8 cellular contexts compared by ENCODE assay signal in the genomic region with DNA sequence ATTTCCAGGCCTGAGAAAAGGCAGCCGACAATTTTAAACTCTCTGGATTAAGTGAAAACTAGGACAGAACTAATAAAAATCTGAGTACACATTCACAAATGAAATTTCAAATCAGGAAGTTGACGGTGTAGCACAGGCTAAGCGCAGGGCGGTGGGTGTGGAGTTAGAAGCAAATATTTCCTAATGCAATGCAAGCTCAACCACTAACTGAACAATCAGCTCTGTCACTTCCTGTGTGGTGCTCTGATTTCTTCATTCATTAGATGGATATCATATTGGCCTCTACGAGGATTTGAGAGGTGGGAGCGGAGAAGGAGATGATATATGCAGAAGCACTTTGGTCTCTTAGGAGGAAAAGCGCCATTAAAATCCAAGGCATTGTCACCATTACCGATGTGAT. TPM values are rescaled to one million over a fixed set of nuclear protein-coding genes. Genes with fewer than 3 reads are reported as not detected.
DNase-seq lines count a peak whose midpoint lies in the region; ATAC-seq, FAIRE-seq and TF ChIP-seq lines count a peak whose summit lies in the region.
"Not testable (repeated sequence)": the region's sequence is repeated elsewhere in the genome, so short reads cannot be mapped to it uniquely, and the experiment has no call there.

No MANE protein-coding gene starts in this region.

- 80% methylated on average over 7 of the region's 8 CpGs for WGBS in GM12878 (ENCODE audit: insufficient coverage, insufficient replicate concordance, low lambda C conversion rate, missing lambda C conversion rate)
- WGBS in right cardiac atrium = 81% methylated on average over 7 of the region's 8 CpGs

- DNase-seq in CD14-positive monocyte (ENCODE audit: low spot score) (peak; percentile 81), SIG-M5 (lab: John Stamatoyannopoulos, UW) (peak; percentile 41), right cardiac atrium (peak in 1 of 3 donors; percentile 56)
- DNase-seq in activated CD4-positive, alpha-beta memory T cell treated with anti-CD3 and anti-CD28 coated beads, Interleukin-2, amount 10 ng/mL, durations not matched to agents 7 days and 5 days = peak; percentile 26
- not testable (repeated sequence) for DNase-seq in GM12878 (ENCODE audit: low read depth, low spot score); naive thymus-derived CD8-positive, alpha-beta T cell

- H3K27ac Mint-ChIP-seq in CD14-positive monocyte = peak overlapping the region; percentile 90 to 98 (median 96)
- not testable (repeated sequence) for H3K27ac Mint-ChIP-seq in activated CD4-positive, alpha-beta memory T cell treated with anti-CD3 and anti-CD28 coated beads, Interleukin-2, amount 10 ng/mL, durations not matched to agents 7 days and 5 days; naive thymus-derived CD8-positive, alpha-beta T cell
- peak overlapping the region; percentile 13 for H3K27ac Mint-ChIP-seq in stimulated activated naive CD8-positive, alpha-beta T cell treated with anti-CD3 and anti-CD28 coated beads, Interleukin-15, Interleukin-2, amounts not matched to agents 100 ng/mL and 50 ng/mL, for 24 hours

- H3K36me3 Mint-ChIP-seq in CD14-positive monocyte; activated CD4-positive, alpha-beta memory T cell treated with anti-CD3 and anti-CD28 coated beads, Interleukin-2, amount 10 ng/mL, durations not matched to agents 7 days and 5 days (ENCODE audit: low read depth); naive thymus-derived CD8-positive, alpha-beta T cell; stimulated activated naive CD8-positive, alpha-beta T cell treated with anti-CD3 and anti-CD28 coated beads, Interleukin-15, Interleukin-2, amounts not matched to agents 100 ng/mL and 50 ng/mL, for 24 hours (ENCODE audit: low read depth): not testable (repeated sequence)

- not testable (repeated sequence) for H3K4me3 ChIP-seq in GM12878; right cardiac atrium (ENCODE audit: low read length)

- not testable (repeated sequence) for H3K4me1 ChIP-seq in GM12878 (ENCODE audit: control insufficient read depth, insufficient read depth, low read length); right cardiac atrium (ENCODE audit: control insufficient read depth, insufficient read depth, low read length)

- BruUV-seq in GM12878 (replicated peaks; lab: Mats Ljungman, UMichigan) = TSS peak; percentile 11

- H3K4me3 Mint-ChIP-seq in CD14-positive monocyte = peak overlapping the region; percentile 50 to 65
- H3K4me3 Mint-ChIP-seq in activated CD4-positive, alpha-beta memory T cell treated with anti-CD3 and anti-CD28 coated beads, Interleukin-2, amount 10 ng/mL, durations not matched to agents 7 days and 5 days; naive thymus-derived CD8-positive, alpha-beta T cell; stimulated activated naive CD8-positive, alpha-beta T cell treated with anti-CD3 and anti-CD28 coated beads, Interleukin-15, Interleukin-2, amounts not matched to agents 100 ng/mL and 50 ng/mL, for 24 hours: not testable (repeated sequence)

- not testable (repeated sequence) for H3K36me3 ChIP-seq in KOPT-K1 (ENCODE audit: insufficient read depth, low read length); GM12878 (ENCODE audit: control insufficient read depth in 2 of 2, insufficient read depth in 2 of 2, low read length in 1 of 2)

- TF ChIP-seq POLR2A in GM12878 (IDR thresholded peaks at IDR 0.05; ENCODE audit: low read depth, low read length) = not testable (repeated sequence)

- not testable (repeated sequence) for H3K27me3 Mint-ChIP-seq in CD14-positive monocyte (ENCODE audit: low read depth in 3 of 3); activated CD4-positive, alpha-beta memory T cell treated with anti-CD3 and anti-CD28 coated beads, Interleukin-2, amount 10 ng/mL, durations not matched to agents 7 days and 5 days; stimulated activated naive CD8-positive, alpha-beta T cell treated with anti-CD3 and anti-CD28 coated beads, Interleukin-15, Interleukin-2, amounts not matched to agents 100 ng/mL and 50 ng/mL, for 24 hours
- peaks cover 0 to 12% (median 4%) of the 10 kb centered on the region in 5 donors for H3K27me3 Mint-ChIP-seq in naive thymus-derived CD8-positive, alpha-beta T cell

- not testable (repeated sequence) for H4K20me1 ChIP-seq in GM12878 (ENCODE audit: control insufficient read depth, insufficient read depth)

- not testable (repeated sequence) for H2AFZ ChIP-seq in GM12878 (ENCODE audit: control insufficient read depth, low read depth, low read length)

- ATAC-seq in GM12878 = not testable (repeated sequence)
- peak; percentile 51 to 53 for ATAC-seq in right cardiac atrium
- ATAC-seq in naive thymus-derived CD8-positive, alpha-beta T cell = peak; percentile 33 to 42

- SMC1A ChIA-PET in GM12878 (lab: Charles Lee; ENCODE audit: uncharacterized antibody, unreplicated experiment) = not testable (repeated sequence)

- peak overlapping the region; percentile 45 for H3K27ac ChIP-seq in KOPT-K1 (ENCODE audit: low read depth, low read length, poor library complexity, severe bottlenecking)
- H3K27ac ChIP-seq in GM12878 (ENCODE audit: control insufficient read depth, insufficient read depth); right cardiac atrium (ENCODE audit: low read length): not testable (repeated sequence)

- intact Hi-C loops in CD14-positive monocyte (cut with micrococcal nuclease); GM12878 (cut with micrococcal nuclease; ENCODE audit: unreplicated experiment); right cardiac atrium (cut with DNase I): not testable (repeated sequence)

- TF ChIP-seq RAD21 in GM12878 (IDR thresholded peaks at IDR 0.05; ENCODE audit: insufficient read depth, low read depth, low read length) = not testable (repeated sequence)

- not testable (repeated sequence) for H3K4me2 ChIP-seq in GM12878 (ENCODE audit: control insufficient read depth, insufficient read depth)

- H3K9me3 ChIP-seq in KOPT-K1 (ENCODE audit: insufficient read depth, low read length, poor library complexity, severe bottlenecking); GM12878 (replicated peaks; ENCODE audit: control insufficient read depth, insufficient read depth, low read length); right cardiac atrium (ENCODE audit: control insufficient read depth, low read length): not testable (repeated sequence)

- CTCF ChIA-PET in activated CD4-positive, alpha-beta memory T cell treated with anti-CD3 and anti-CD28 coated beads, Interleukin-2, amount 10 ng/mL, durations not matched to agents 7 days and 5 days (lab: Charles Lee); GM12878 (lab: Yijun Ruan, JAX): not testable (repeated sequence)

- not testable (repeated sequence) for TF ChIP-seq EP300 in GM12878 (IDR thresholded peaks at IDR 0.05; ENCODE audit: borderline replicate concordance in 1 of 2, control insufficient read depth in 1 of 2, low read depth in 2 of 2, low read length in 2 of 2)

- not testable (repeated sequence) for H3K27me3 ChIP-seq in GM12878 (replicated peaks in 1 of 2; ENCODE audit: control insufficient read depth in 2 of 2, insufficient read depth in 2 of 2, low read length in 1 of 2); right cardiac atrium (ENCODE audit: control insufficient read depth, insufficient read depth)

- RAD21 ChIA-PET in GM12878 (lab: Charles Lee; ENCODE audit: unreplicated experiment) = not testable (repeated sequence)

- not testable (repeated sequence) for H3K79me2 ChIP-seq in GM12878 (ENCODE audit: control insufficient read depth, insufficient read depth, low read length)

- FAIRE-seq in GM12878 (lab: Jason Lieb, UNC) = not testable (repeated sequence)

- H3K9me3 Mint-ChIP-seq in CD14-positive monocyte; activated CD4-positive, alpha-beta memory T cell treated with anti-CD3 and anti-CD28 coated beads, Interleukin-2, amount 10 ng/mL, durations not matched to agents 7 days and 5 days; naive thymus-derived CD8-positive, alpha-beta T cell; stimulated activated naive CD8-positive, alpha-beta T cell treated with anti-CD3 and anti-CD28 coated beads, Interleukin-15, Interleukin-2, amounts not matched to agents 100 ng/mL and 50 ng/mL, for 24 hours: not testable (repeated sequence)

- not testable (repeated sequence) for H3K9ac ChIP-seq in GM12878 (ENCODE audit: control insufficient read depth, insufficient read depth, low read length)

- TF ChIP-seq CTCF in CD14-positive monocyte (IDR thresholded peaks at IDR 0.05); GM12878 (IDR thresholded peaks at IDR 0.05 in 2 of 3, conservative IDR thresholded peaks at IDR 0.05 in 1 of 3; ENCODE audit: control insufficient read depth in 2 of 3, extremely low read depth in 1 of 3, insufficient read depth in 1 of 3, low read depth in 3 of 3, low read length in 3 of 3): not testable (repeated sequence)

- in situ Hi-C loops in GM12878 (cut with MboI) = not testable (repeated sequence)

- peaks cover 74% of the 10 kb centered on the region for H3K4me1 Mint-ChIP-seq in CD14-positive monocyte
- H3K4me1 Mint-ChIP-seq in activated CD4-positive, alpha-beta memory T cell treated with anti-CD3 and anti-CD28 coated beads, Interleukin-2, amount 10 ng/mL, durations not matched to agents 7 days and 5 days = peaks cover 22% of the 10 kb centered on the region
- H3K4me1 Mint-ChIP-seq in naive thymus-derived CD8-positive, alpha-beta T cell = not testable (repeated sequence)
- H3K4me1 Mint-ChIP-seq in stimulated activated naive CD8-positive, alpha-beta T cell treated with anti-CD3 and anti-CD28 coated beads, Interleukin-15, Interleukin-2, amounts not matched to agents 100 ng/mL and 50 ng/mL, for 24 hours (ENCODE audit: low read depth) = peaks cover 50% of the 10 kb centered on the region

- POLR2A ChIA-PET in activated CD4-positive, alpha-beta memory T cell treated with anti-CD3 and anti-CD28 coated beads, Interleukin-2, amount 10 ng/mL, durations not matched to agents 7 days and 5 days (lab: Charles Lee); GM12878 (lab: Charles Lee); naive thymus-derived CD8-positive, alpha-beta T cell (lab: Charles Lee): not testable (repeated sequence)

RNA-seq across cellular contexts. Expression of a gene that starts 35.2 kb away (rescaled TPM):
- polyA plus RNA-seq in CD14-positive monocyte (100 to 1,000 TPM; 128 to 168 TPM), GM12878 (2011; rRNA removed) (172 and 229 TPM in 2 replicates), GM12878 (2014; fragmentation: Illumina TruSeq; extraction: Trizol) (164 and 219 TPM in 2 replicates), GM12878 (2014; fragmentation: Nextera tagmentation; extraction: Ambion mirVana) (100 to 1,000 TPM; 110 to 125 TPM), GM12878 (2014; rRNA removed) (95.3 and 128 TPM in 2 replicates), GM12878 (2016; fragmentation: Nextera tagmentation; extraction: Ambion mirVana) (100 to 1,000 TPM; 241 to 252 TPM), right cardiac atrium (39.0 TPM)
- total RNA-seq in activated CD4-positive, alpha-beta memory T cell treated with anti-CD3 and anti-CD28 coated beads, Interleukin-2, amount 10 ng/mL, durations not matched to agents 7 days and 5 days = 10 to 100 TPM; 55.2 to 59.7 TPM
- total RNA-seq in GM12878 (2013; cell fraction: nucleolus; rRNA removed) = 332 and 350 TPM in 2 replicates
- total RNA-seq in GM12878 (2014; rRNA removed) (105 and 127 TPM in 2 replicates), GM12878 (2014; rRNA removed; fragmentation: Illumina TruSeq; extraction: Trizol) (130 and 131 TPM in 2 replicates), GM12878 (2021) (67.7 and 70.4 TPM in 2 replicates), right cardiac atrium (10 to 100 TPM; 17.8 to 28.7 (median 21.4) TPM)
- 53.2 TPM for polyA plus RNA-seq in GM12878 (2011; ENCODE audit: low read depth)
- polyA plus RNA-seq in GM12878 (2011; cell fraction: cytosol; rRNA removed) = 60.9 and 69.0 TPM in 2 replicates
- polyA plus RNA-seq in GM12878 (2011; cell fraction: nucleus; rRNA removed) = 101 and 112 TPM in 2 replicates
- polyA plus RNA-seq in GM12878 (2012) = 83.8 and 106 TPM in 2 replicates
- polyA minus RNA-seq in GM12878 (2011; rRNA and poly(A)+ RNA removed) = 56.7 and 124 TPM in 2 replicates
- polyA minus RNA-seq in GM12878 (2011; cell fraction: cytosol; rRNA and poly(A)+ RNA removed) = 24.1 and 29.8 TPM in 2 replicates
- 84.6 and 101 TPM in 2 replicates for polyA minus RNA-seq in GM12878 (2011; cell fraction: nucleus; rRNA and poly(A)+ RNA removed)
- 1 to 10 TPM; 4.8 to 9.7 TPM for total RNA-seq in naive thymus-derived CD8-positive, alpha-beta T cell
- polyA plus RNA-seq in naive thymus-derived CD8-positive, alpha-beta T cell = 10 to 100 TPM in 1 of 3 donors, 1 to 10 TPM in 2; 1.7 to 16.0 (median 2.5) TPM
